15 cellular contexts compared by ENCODE assay signal in genomic region chr5:136114406-136115132, GRCh38. TPM values are rescaled to one million over a fixed set of nuclear protein-coding genes. Genes with fewer than 3 reads are reported as not detected.
A peak's percentile ranks its signal among the peaks of the same experiment; 100 is the strongest.
DNase-seq lines count a peak whose midpoint lies in the region; ATAC-seq and TF ChIP-seq lines count a peak whose summit lies in the region.
"Had no signal": no experiment of that assay in that cellular context is flagged by ENCODE, and none has a peak within 500 bp of the region (broad histone marks: within the 10 kb centered on the region; RNA-seq: fewer than 3 reads in every experiment).

No MANE protein-coding gene starts in this region.

- no peaks in the 10 kb centered on the region for H3K27me3 ChIP-seq in esophagus (ENCODE audit: control insufficient read depth in 1 of 2, insufficient read depth in 2 of 2, low read length in 2 of 2)
- no peaks in the 10 kb centered on the region for H3K27me3 ChIP-seq in foreskin keratinocyte
- no peaks in the 10 kb centered on the region for H3K27me3 ChIP-seq in testis
- H3K27me3 ChIP-seq: BLaER1 treated with 17β-estradiol and CSF1 and Interleukin-3, amounts not matched to agents 10 nM and 100 nM had no signal

- H3K4me3 ChIP-seq in esophagus (ENCODE audit: low read depth in 1 of 2, low read length in 2 of 2), result no peak overlapping the region
- H3K4me3 ChIP-seq in testis, result no peak overlapping the region
- H3K4me3 ChIP-seq: BLaER1 treated with 17β-estradiol and CSF1 and Interleukin-3, amounts not matched to agents 10 nM and 100 nM; GM12878; GM23248 had no signal

- H3K9me3 ChIP-seq in esophagus (ENCODE audit: control insufficient read depth in 2 of 2, insufficient read depth in 1 of 2, low read depth in 1 of 2, low read length in 1 of 2), result no peaks in the 10 kb centered on the region
- H3K9me3 ChIP-seq in testis, result no peaks in the 10 kb centered on the region
- H3K9me3 ChIP-seq: BLaER1 treated with 17β-estradiol and CSF1 and Interleukin-3, amounts not matched to agents 10 nM and 100 nM had no signal

- H3K36me3 ChIP-seq in esophagus (ENCODE audit: control insufficient read depth in 2 of 2, insufficient read depth in 2 of 2, low read length in 1 of 2) (no peaks in the 10 kb centered on the region), testis (ENCODE audit: low read depth, missing control alignments) (no peaks in the 10 kb centered on the region)
- H3K36me3 ChIP-seq: BLaER1 treated with 17β-estradiol and CSF1 and Interleukin-3, amounts not matched to agents 10 nM and 100 nM had no signal

- intact Hi-C loops in testis (cut with DNase I; ENCODE audit: low total_unique reads), result no loop called here

- TF ChIP-seq CTCF in foreskin keratinocyte (conservative IDR thresholded peaks at IDR 0.05) (no peak), testis (IDR thresholded peaks at IDR 0.05) (no peak)

- ATAC-seq in foreskin keratinocyte, result peak; percentile 87
- no peak for ATAC-seq in HG03565 (IDR thresholded peaks at IDR 0.05; ENCODE audit: unreplicated experiment)

- peak; percentile 15 for DNase-seq in NCI-H510A treated with DMSO at 0.1 percent for 48 hours (lab: John Stamatoyannopoulos, UW)
- no peak for DNase-seq in NCI-H510A (lab: John Stamatoyannopoulos, UW)
- DNase-seq in foreskin keratinocyte, result peak; percentile 81 to 90
- no peak for DNase-seq in EL
- DNase-seq in testis, result no peak
- DNase-seq: ACHN; CD4-positive, CD25-positive, alpha-beta regulatory T cell; DMS 273 treated with DMSO at 0.1 percent for 48 hours; GM23248; H7 had no signal

- 69 to 75% methylated on average over 5 of the region's 5 CpGs for WGBS in esophagus, 2 donors
- 87 to 92% methylated on average over 5 of the region's 5 CpGs for WGBS in testis, 2 donors

- no peak for TF ChIP-seq POLR2A in testis (IDR thresholded peaks at IDR 0.05)

- peak overlapping the region; percentile 11 to 68 for H3K27ac ChIP-seq in esophagus (ENCODE audit: low read depth in 2 of 2, low read length in 1 of 2)
- peak overlapping the region; percentile 90 for H3K27ac ChIP-seq in foreskin keratinocyte
- no peak overlapping the region for H3K27ac ChIP-seq in testis
- H3K27ac ChIP-seq: BLaER1 treated with 17β-estradiol and CSF1 and Interleukin-3, amounts not matched to agents 10 nM and 100 nM; GM23248; HL-60 had no signal

- H3K4me1 ChIP-seq in esophagus (ENCODE audit: control insufficient read depth in 2 of 2, insufficient read depth in 2 of 2, low read length in 1 of 2) (peaks cover 0 to 3% of the 10 kb centered on the region in 2 donors), foreskin keratinocyte (peaks cover 29% of the 10 kb centered on the region), testis (no peaks in the 10 kb centered on the region)

RNA-seq across cellular contexts. Expression of gene SMAD5, which starts 18.1 kb away (rescaled TPM):
- polyA plus RNA-seq in esophagus, result 1 to 10 TPM; 5.0 to 6.9 TPM
- total RNA-seq in foreskin keratinocyte, result 44.0 and 46.0 TPM in 2 replicates
- polyA plus RNA-seq in foreskin keratinocyte, result 6.8 and 8.7 TPM in 2 replicates
- 10 to 100 TPM; 29.1 to 36.0 TPM for total RNA-seq in testis
- polyA plus RNA-seq in testis (ENCODE audit: insufficient read depth, low read depth, low replicate concordance), result 25.4 TPM

Comparison
In these comparisons a context has a peak if more than half of its experiments do, and no peak if none do; other contexts are left out.
1. DNase-seq: peak in NCI-H510A treated with DMSO at 0.1 percent for 48 hours (single experiment) and foreskin keratinocyte (2 of 2); none in NCI-H510A (single experiment), EL (single experiment) and testis (single experiment).
2. H3K27ac ChIP-seq: peak in esophagus (2 of 2) and foreskin keratinocyte (single experiment); none in testis (0 of 2).